Comparison of ENCODE assay signal across 21 cellular contexts in the genomic region with DNA sequence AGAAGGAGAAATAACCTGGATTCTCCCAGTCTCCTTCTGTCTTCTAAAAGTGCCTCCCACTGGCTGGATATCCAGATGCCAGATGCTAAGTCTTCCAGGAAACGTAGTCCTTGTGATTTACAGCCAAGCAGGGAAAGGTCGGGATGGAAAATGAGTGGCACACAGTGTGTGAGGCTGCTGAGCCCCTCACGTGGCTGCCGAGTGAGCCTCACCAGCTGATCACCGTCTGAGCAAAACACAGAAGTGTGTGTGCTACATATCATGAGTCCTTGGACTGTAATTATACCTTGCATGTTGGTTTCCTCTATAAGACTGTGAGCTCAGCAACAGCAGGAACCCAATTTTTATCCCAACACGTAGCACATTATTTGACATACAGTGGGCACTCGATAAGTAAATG. TPM values are rescaled to one million over a fixed set of nuclear protein-coding genes. Genes with fewer than 3 reads are reported as not detected.
DNase-seq lines count a peak whose midpoint lies in the region; ATAC-seq, FAIRE-seq and TF ChIP-seq lines count a peak whose summit lies in the region.
"Had no signal": no experiment of that assay in that cellular context is flagged by ENCODE, and none has a peak within 500 bp of the region (broad histone marks: within the 10 kb centered on the region; RNA-seq: fewer than 3 reads in every experiment).

No MANE protein-coding gene starts in this region.

- intact Hi-C loops in IMR-90 (cut with micrococcal nuclease) (no loop called here), heart right ventricle (cut with DNase I) (loop anchor here in 1 of 10 donors (10.0 kb wide), 1 partner anchor 73 kb away; no protein-coding TSS in a partner anchor), sciatic nerve (cut with DNase I) (no loop called here)

- in situ Hi-C loops in IMR-90 (cut with MboI; ENCODE audit: low sequenced_read_pairs): no loop called here
- in situ Hi-C loops in SK-MEL-5 (cut with HindIII; ENCODE audit: low pct_unique_long_range_greater_than_20kb, low sequenced_read_pairs): no loop called here

- H2BK5ac ChIP-seq in IMR-90 (ENCODE audit: low read depth, low read length, poor library complexity, severe bottlenecking): no peak overlapping the region

- H3K9me3 ChIP-seq in IMR-90 (ENCODE audit: control insufficient read depth, insufficient read depth, low read length): no peaks in the 10 kb centered on the region
- H3K9me3 ChIP-seq in heart right ventricle: no peaks in the 10 kb centered on the region

- H3K4me3 ChIP-seq in IMR-90 (ENCODE audit: insufficient read depth, low read depth, low read length) (no peak overlapping the region), heart right ventricle (no peak overlapping the region)
- H3K4me3 ChIP-seq: K562 had no signal

- H3K4me1 ChIP-seq in IMR-90 (ENCODE audit: control insufficient read depth, insufficient read depth, low read length) (peaks cover 10% of the 10 kb centered on the region), heart right ventricle (peaks cover 0 to 92% (median 58%) of the 10 kb centered on the region in 9 donors)

- H3K9ac ChIP-seq in IMR-90 (ENCODE audit: low read depth, low read length): no peak overlapping the region

- ATAC-seq in IMR-90 (ENCODE audit: low read depth) (no peak), heart right ventricle (peak in 6 of 8 donors; percentile 57 to 88 (median 66)), sciatic nerve (peak; percentile 42), HG03432 (IDR thresholded peaks at IDR 0.05; ENCODE audit: unreplicated experiment) (no peak)
- no peak for ATAC-seq in activated CD8-positive, alpha-beta memory T cell treated with anti-CD3 and anti-CD28 coated beads, Interleukin-2, amount 10 ng/mL, durations not matched to agents 7 days and 5 days
- ATAC-seq: K562 had no signal

- H2AK9ac ChIP-seq in IMR-90 (replicated peaks; ENCODE audit: low read depth, low read length, poor library complexity): no peak overlapping the region

- POLR2A ChIA-PET in IMR-90 (lab: Charles Lee; ENCODE audit: unreplicated experiment): no interaction called here

- H3K79me1 ChIP-seq in IMR-90 (ENCODE audit: low read depth in 1 of 2, low read length in 2 of 2): peaks cover 16 to 46% of the 10 kb centered on the region in 2 experiments

- no peak overlapping the region for H2BK15ac ChIP-seq in IMR-90 (ENCODE audit: low read depth, low read length)

- H2BK120ac ChIP-seq in IMR-90 (ENCODE audit: low read depth, low read length): no peak overlapping the region

- peak overlapping the region; percentile 20; the same call in 1 of the 2 replicates for H3K4ac ChIP-seq in IMR-90 (ENCODE audit: low read depth, low read length)

- H3K9me1 ChIP-seq in IMR-90 (ENCODE audit: insufficient read depth, low read length): peaks cover 13% of the 10 kb centered on the region

- H3K14ac ChIP-seq in IMR-90 (replicated peaks; ENCODE audit: low read depth, low read length): no peak overlapping the region; the same call in 1 of the 2 replicates

- H3K4me3 Mint-ChIP-seq in activated CD8-positive, alpha-beta memory T cell treated with anti-CD3 and anti-CD28 coated beads, Interleukin-2, amount 10 ng/mL, durations not matched to agents 7 days and 5 days: no peak overlapping the region
- H3K4me3 Mint-ChIP-seq: HFFc6 had no signal

- dilution Hi-C loops in IMR-90 (cut with HindIII; ENCODE audit: low sequenced_read_pairs, unreplicated experiment): no loop called here

- H3K23ac ChIP-seq in IMR-90 (ENCODE audit: low read depth, low read length): no peak overlapping the region

- peak overlapping the region in 1 of 2 experiments; percentile 53; a peak in 1 of 4 replicates for H4K8ac ChIP-seq in IMR-90 (ENCODE audit: low read depth in 2 of 2, low read length in 2 of 2)

- H2AK5ac ChIP-seq in IMR-90 (ENCODE audit: low read depth, low read length): peak overlapping the region; percentile 56

- H3K36me3 Mint-ChIP-seq in activated CD8-positive, alpha-beta memory T cell treated with anti-CD3 and anti-CD28 coated beads, Interleukin-2, amount 10 ng/mL, durations not matched to agents 7 days and 5 days: no peaks in the 10 kb centered on the region

- H4K91ac ChIP-seq in IMR-90 (ENCODE audit: insufficient read depth, low read depth, low read length): peak overlapping the region; percentile 20; the same call in 1 of the 2 replicates

- H3K36me3 ChIP-seq in IMR-90 (ENCODE audit: control insufficient read depth, insufficient read depth, low read length): no peaks in the 10 kb centered on the region
- no peaks in the 10 kb centered on the region for H3K36me3 ChIP-seq in heart right ventricle

- no peak for TF ChIP-seq CTCF in IMR-90 (conservative IDR thresholded peaks at IDR 0.05; ENCODE audit: low read depth, low read length)
- TF ChIP-seq CTCF in heart right ventricle (IDR thresholded peaks at IDR 0.05): no peak

- no peaks in the 10 kb centered on the region for H3K9me3 Mint-ChIP-seq in activated CD8-positive, alpha-beta memory T cell treated with anti-CD3 and anti-CD28 coated beads, Interleukin-2, amount 10 ng/mL, durations not matched to agents 7 days and 5 days (ENCODE audit: low read depth)
- H3K9me3 Mint-ChIP-seq: HFFc6 had no signal

- H3K27me3 Mint-ChIP-seq in activated CD8-positive, alpha-beta memory T cell treated with anti-CD3 and anti-CD28 coated beads, Interleukin-2, amount 10 ng/mL, durations not matched to agents 7 days and 5 days: peaks cover 3% of the 10 kb centered on the region

- no peak for FAIRE-seq in urothelium cell line (lab: Jason Lieb, UNC)
- FAIRE-seq: D721Med, G401.6, K562 had no signal

- H3K27me3 ChIP-seq in IMR-90 (ENCODE audit: control insufficient read depth, insufficient read depth, low read length): no peaks in the 10 kb centered on the region
- H3K27me3 ChIP-seq in heart right ventricle: no peaks in the 10 kb centered on the region

- H3K27ac ChIP-seq in IMR-90 (ENCODE audit: insufficient read depth, low read length) (no peak overlapping the region), heart right ventricle (peak overlapping the region in 5 of 10 donors; percentile 2 to 27 (median 26))
- H3K27ac ChIP-seq: C4-2B had no signal

- no CpG with 5 or more reads among the region's 7 CpGs for WGBS in IMR-90 (ENCODE audit: extremely low coverage in 2 of 2, insufficient read length in 1 of 2), 2 experiments
- 37 to 39% methylated on average over 7 of the region's 7 CpGs for WGBS in heart right ventricle, 2 donors

- peak overlapping the region; percentile 21 for H4K5ac ChIP-seq in IMR-90 (ENCODE audit: low read depth, low read length)

- H4K20me1 ChIP-seq in IMR-90 (ENCODE audit: insufficient read depth, low read length): no peaks in the 10 kb centered on the region

- H2BK20ac ChIP-seq in IMR-90 (ENCODE audit: low read depth, low read length): no peak overlapping the region

- H3K4me2 ChIP-seq in IMR-90 (ENCODE audit: low read depth, low read length): no peak overlapping the region

- TF ChIP-seq RAD21 in IMR-90 (IDR thresholded peaks at IDR 0.05; ENCODE audit: low read length): no peak

- H3K27ac Mint-ChIP-seq in activated CD8-positive, alpha-beta memory T cell treated with anti-CD3 and anti-CD28 coated beads, Interleukin-2, amount 10 ng/mL, durations not matched to agents 7 days and 5 days: no peak overlapping the region
- H3K27ac Mint-ChIP-seq: HFFc6 had no signal

- TF ChIP-seq POLR2A in IMR-90 (IDR thresholded peaks at IDR 0.05; ENCODE audit: low read depth, low read length): no peak

- H3K18ac ChIP-seq in IMR-90 (ENCODE audit: low read depth, low read length): 0 out of 2 replicates have a peak overlapping the region, but pooled peaks have one; percentile 20

- CTCF ChIA-PET in IMR-90 (lab: Yijun Ruan, JAX): interaction anchor here (0.5 to 1.2 kb wide), 2 partner anchors 9 to 13 kb away, joined by 5 read pairs; no protein-coding TSS in a partner anchor
- CTCF ChIA-PET in activated CD8-positive, alpha-beta memory T cell treated with anti-CD3 and anti-CD28 coated beads, Interleukin-2, amount 10 ng/mL, durations not matched to agents 7 days and 5 days (lab: Charles Lee): no interaction called here

- no peak overlapping the region for H3K56ac ChIP-seq in IMR-90 (ENCODE audit: extremely low read depth, insufficient read depth, low read length)

- no TSS peak for BruUV-seq in IMR-90 (replicated peaks; lab: Mats Ljungman, UMichigan)

- no peak overlapping the region for H2AFZ ChIP-seq in IMR-90 (replicated peaks; ENCODE audit: low read length, poor library complexity)

- no peaks in the 10 kb centered on the region for H3K4me1 Mint-ChIP-seq in activated CD8-positive, alpha-beta memory T cell treated with anti-CD3 and anti-CD28 coated beads, Interleukin-2, amount 10 ng/mL, durations not matched to agents 7 days and 5 days

- DNase-seq in IMR-90 (no peak), SK-MEL-5 (ENCODE audit: low read depth, low spot score) (peak; percentile 92), heart right ventricle (no peak), sciatic nerve (ENCODE audit: low spot score) (no peak), urothelium cell line (ENCODE audit: low spot score) (no peak)
- no peak for DNase-seq in activated CD8-positive, alpha-beta memory T cell treated with anti-CD3 and anti-CD28 coated beads, Interleukin-2, amount 10 ng/mL, durations not matched to agents 7 days and 5 days
- DNase-seq: AML-193, DMS79 treated with DMSO at 0.1 percent for 48 hours, H7, HFFc6, NCI-H1105, NCI-H2081, NCI-H2171 treated with DMSO at 0.1 percent for 48 hours, NCI-H510A, NCI-H82, RPMI8226 had no signal

TF ChIP-seq in IMR-90, 13 proteins besides CTCF, POLR2A, EP300 and RAD21 (continues in another document):
- TF ChIP-seq, protein P1, sequence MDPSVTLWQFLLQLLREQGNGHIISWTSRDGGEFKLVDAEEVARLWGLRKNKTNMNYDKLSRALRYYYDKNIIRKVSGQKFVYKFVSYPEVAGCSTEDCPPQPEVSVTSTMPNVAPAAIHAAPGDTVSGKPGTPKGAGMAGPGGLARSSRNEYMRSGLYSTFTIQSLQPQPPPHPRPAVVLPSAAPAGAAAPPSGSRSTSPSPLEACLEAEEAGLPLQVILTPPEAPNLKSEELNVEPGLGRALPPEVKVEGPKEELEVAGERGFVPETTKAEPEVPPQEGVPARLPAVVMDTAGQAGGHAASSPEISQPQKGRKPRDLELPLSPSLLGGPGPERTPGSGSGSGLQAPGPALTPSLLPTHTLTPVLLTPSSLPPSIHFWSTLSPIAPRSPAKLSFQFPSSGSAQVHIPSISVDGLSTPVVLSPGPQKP (IDR thresholded peaks at IDR 0.05; ENCODE audit: borderline replicate concordance, low read depth, low read length): no peak
- TF ChIP-seq FOS (IDR thresholded peaks at IDR 0.05; ENCODE audit: low read depth, low read length): no peak

RNA-seq across cellular contexts. Expression of a gene that starts 15.1 kb away (rescaled TPM):
- total RNA-seq in IMR-90 (2012; rRNA removed) (24.7 and 25.3 TPM in 2 replicates), heart right ventricle (10 to 100 TPM; 41.5 to 65.8 (median 58.2) TPM), sciatic nerve (146 TPM)
- polyA plus RNA-seq in IMR-90 (2012; rRNA removed) (35.1 and 36.1 TPM in 2 replicates), heart right ventricle (10 to 100 TPM; 44.3 to 50.8 TPM)
- polyA plus RNA-seq in IMR-90 (2012; cell fraction: cytosol; rRNA removed): 37.5 and 38.6 TPM in 2 replicates
- polyA plus RNA-seq in IMR-90 (2012; cell fraction: nucleus; rRNA removed; ENCODE audit: low replicate concordance): 7.4 and 12.0 TPM in 2 replicates
- total RNA-seq in SK-MEL-5 (2014; rRNA removed; shearing (Covaris generic)): 14.1 and 17.2 TPM in 2 replicates
- 24.3 and 30.4 TPM in 2 replicates for polyA plus RNA-seq in SK-MEL-5 (2015; cell fraction: cytosol; rRNA removed)
- polyA plus RNA-seq in SK-MEL-5 (2015; cell fraction: nucleus; rRNA removed): 5.4 and 9.6 TPM in 2 replicates
- total RNA-seq in activated CD8-positive, alpha-beta memory T cell treated with anti-CD3 and anti-CD28 coated beads, Interleukin-2, amount 10 ng/mL, durations not matched to agents 7 days and 5 days: 1 to 10 TPM in 1 of 2 experiments, not detected in 1; 2.6 TPM
- polyA plus RNA-seq: K562 had no signal

Comparison
In these comparisons a context has a peak if more than half of its experiments do, and no peak if none do; other contexts are left out.
1. ATAC-seq: peak in heart right ventricle (6 of 8) and sciatic nerve (single experiment); none in IMR-90 (single experiment), HG03432 (single experiment) and activated CD8-positive, alpha-beta memory T cell treated with anti-CD3 and anti-CD28 coated beads, Interleukin-2, amount 10 ng/mL, durations not matched to agents 7 days and 5 days (single experiment).